ENCODE assay signal across 8 cellular contexts in genomic region chr15:30859091-30859874, GRCh38. TPM values are rescaled to one million over a fixed set of nuclear protein-coding genes. Genes with fewer than 3 reads are reported as not detected.
A peak's percentile ranks its signal among the peaks of the same experiment; 100 is the strongest.
DNase-seq lines count a peak whose midpoint lies in the region; ATAC-seq and TF ChIP-seq lines count a peak whose summit lies in the region.

No MANE protein-coding gene starts in this region.

- TF ChIP-seq CTCF in dorsolateral prefrontal cortex (IDR thresholded peaks at IDR 0.05 in 54 of 56, conservative IDR thresholded peaks at IDR 0.05 in 2 of 56; ENCODE audit: low read depth in 1 of 56, partially characterized antibody in 56 of 56), result peak; percentile 40 to 79 (median 62)

- no peak overlapping the region for H3K27ac ChIP-seq in dorsolateral prefrontal cortex

- H3K27ac Mint-ChIP-seq in activated naive CD4-positive, alpha-beta T cell treated with anti-CD3 and anti-CD28 coated beads, Interleukin-2, amount 50 U/mL, for 72 hours, result no peak overlapping the region

- H3K27me3 ChIP-seq in dorsolateral prefrontal cortex, result no peaks in the 10 kb centered on the region

- no peak overlapping the region for H3K4me3 ChIP-seq in dorsolateral prefrontal cortex

- no peaks in the 10 kb centered on the region for H3K9me3 Mint-ChIP-seq in activated naive CD4-positive, alpha-beta T cell treated with anti-CD3 and anti-CD28 coated beads, Interleukin-2, amount 50 U/mL, for 72 hours

- peaks cover 5 to 9% of the 10 kb centered on the region in 2 donors for H3K36me3 Mint-ChIP-seq in activated naive CD4-positive, alpha-beta T cell treated with anti-CD3 and anti-CD28 coated beads, Interleukin-2, amount 50 U/mL, for 72 hours

- in situ Hi-C loops in KBM-7 (cut with MboI; ENCODE audit: low pct_unique_long_range_greater_than_20kb, low sequenced_read_pairs), result no loop called here

- intact Hi-C loops in dorsolateral prefrontal cortex (cut with DNase I), result no loop called here

- ATAC-seq in HG02759 (IDR thresholded peaks at IDR 0.05; ENCODE audit: unreplicated experiment), result no peak
- no peak for ATAC-seq in activated naive CD4-positive, alpha-beta T cell treated with anti-CD3 and anti-CD28 coated beads, Interleukin-2, amount 50 U/mL, for 72 hours

- DNase-seq in EL, result peak; percentile 56
- peak; percentile 40 for DNase-seq in KBM-7
- DNase-seq in dorsolateral prefrontal cortex, result no peak
- DNase-seq in non-pigmented ciliary epithelial cell (ENCODE audit: low read depth), result peak; percentile 13
- DNase-seq in 8988T, result no peak
- DNase-seq in activated naive CD4-positive, alpha-beta T cell treated with anti-CD3 and anti-CD28 coated beads, Interleukin-2, amount 50 U/mL, for 72 hours (ENCODE audit: low spot score in 2 of 2), result no peak
- DNase-seq in DMS79 (lab: John Stamatoyannopoulos, UW), result no peak

RNA-seq across cellular contexts. Expression of gene FAN1, which starts 44.4 kb away (rescaled TPM):
- 10 to 100 TPM; 30.1 to 55.7 (median 39.8) TPM for total RNA-seq in dorsolateral prefrontal cortex
- total RNA-seq in activated naive CD4-positive, alpha-beta T cell treated with anti-CD3 and anti-CD28 coated beads, Interleukin-2, amount 50 U/mL, for 72 hours, result 10 to 100 TPM; 17.4 to 24.3 TPM

Comparison
In these comparisons a context has a peak if more than half of its experiments do, and no peak if none do; other contexts are left out.
1. DNase-seq: peak in EL (single experiment), KBM-7 (single experiment) and non-pigmented ciliary epithelial cell (single experiment); none in dorsolateral prefrontal cortex (0 of 10), 8988T (single experiment), activated naive CD4-positive, alpha-beta T cell treated with anti-CD3 and anti-CD28 coated beads, Interleukin-2, amount 50 U/mL, for 72 hours (0 of 2) and DMS79 (single experiment).